8 cellular contexts compared by ENCODE assay signal in genomic region chr21:26845066-26845749, GRCh38. TPM values are rescaled to one million over a fixed set of nuclear protein-coding genes. Genes with fewer than 3 reads are reported as not detected.
A peak's percentile ranks its signal among the peaks of the same experiment; 100 is the strongest.
DNase-seq lines count a peak whose midpoint lies in the region; ATAC-seq and TF ChIP-seq lines count a peak whose summit lies in the region.

Gene ADAMTS1 (minus strand): TSS chr21:26845409. CDS start chr21:26844954, 455 bp downstream.

- peaks cover 0 to 32% (median 20%) of the 10 kb centered on the region in 4 donors for H3K4me1 Mint-ChIP-seq in CD4-positive, CD25-positive, alpha-beta regulatory T cell
- peaks cover 27% of the 10 kb centered on the region for H3K4me1 Mint-ChIP-seq in activated CD4-positive, alpha-beta memory T cell treated with anti-CD3 and anti-CD28 coated beads for 36 hours (ENCODE audit: low read depth)

- H2BK5ac ChIP-seq in IMR-90 (ENCODE audit: low read depth, low read length, poor library complexity, severe bottlenecking), result peak within 1 kb of the TSS; percentile 87

- peak within 1 kb of the TSS; percentile 88 for H3K56ac ChIP-seq in IMR-90 (ENCODE audit: extremely low read depth, insufficient read depth, low read length)

- H3K36me3 Mint-ChIP-seq in CD4-positive, CD25-positive, alpha-beta regulatory T cell, result no peaks in the 10 kb centered on the region
- H3K36me3 Mint-ChIP-seq in activated CD4-positive, alpha-beta memory T cell treated with anti-CD3 and anti-CD28 coated beads for 36 hours, result no peaks in the 10 kb centered on the region

- WGBS in IMR-90 (ENCODE audit: extremely low coverage in 2 of 2, insufficient read length in 1 of 2), 2 experiments, result 0% methylated on average over 18 of the region's 54 CpGs; no CpG with 5 or more reads in 1 of the 2 experiments

- no peaks in the 10 kb centered on the region for H3K9me3 ChIP-seq in CD4-positive, CD25-positive, alpha-beta regulatory T cell (ENCODE audit: control insufficient read depth in 2 of 2, low read length in 2 of 2)
- H3K9me3 ChIP-seq in IMR-90 (ENCODE audit: control insufficient read depth, insufficient read depth, low read length) (no peaks in the 10 kb centered on the region), mononuclear cell (ENCODE audit: low read depth, low read length) (no peaks in the 10 kb centered on the region), tibial artery (no peaks in the 10 kb centered on the region)

- in situ Hi-C loops in IMR-90 (cut with MboI; ENCODE audit: low sequenced_read_pairs), result loop anchor here (5.0 to 10.0 kb wide), 3 partner anchors 1207 to 1950 kb away; no protein-coding TSS in a partner anchor

- H3K27ac ChIP-seq in CD4-positive, CD25-positive, alpha-beta regulatory T cell (ENCODE audit: insufficient read depth, low read length, poor library complexity, severe bottlenecking), result no peak within 1 kb of the TSS
- peak within 1 kb of the TSS; percentile 94 for H3K27ac ChIP-seq in IMR-90 (ENCODE audit: insufficient read depth, low read length)
- H3K27ac ChIP-seq in tibial artery, result peak within 1 kb of the TSS; percentile 89 to 95

- H3K9me1 ChIP-seq in IMR-90 (ENCODE audit: insufficient read depth, low read length), result peaks cover 8% of the 10 kb centered on the region; the same call in 1 of the 2 replicates

- H4K20me1 ChIP-seq in IMR-90 (ENCODE audit: insufficient read depth, low read length), result peaks cover 47% of the 10 kb centered on the region

- dilution Hi-C loops in IMR-90 (cut with HindIII; ENCODE audit: low sequenced_read_pairs, unreplicated experiment), result no loop called here

- peak within 1 kb of the TSS; percentile 95 for H3K4ac ChIP-seq in IMR-90 (ENCODE audit: low read depth, low read length)

- POLR2A ChIA-PET in IMR-90 (lab: Charles Lee; ENCODE audit: unreplicated experiment), result interaction anchor here (0.6 to 1.1 kb wide), 2 partner anchors 1383 to 1897 kb away, joined by 3 read pairs; no protein-coding TSS in a partner anchor
- POLR2A ChIA-PET in activated CD4-positive, alpha-beta memory T cell treated with anti-CD3 and anti-CD28 coated beads for 36 hours (lab: Charles Lee), result no interaction called here

- TF ChIP-seq POLR2A in IMR-90 (IDR thresholded peaks at IDR 0.05; ENCODE audit: low read depth, low read length), result peak; percentile 99

- H2AK5ac ChIP-seq in IMR-90 (ENCODE audit: low read depth, low read length), result peak within 1 kb of the TSS; percentile 51

- TF ChIP-seq CTCF in IMR-90 (conservative IDR thresholded peaks at IDR 0.05; ENCODE audit: low read depth, low read length) (peak; percentile 37), tibial artery (IDR thresholded peaks at IDR 0.05) (no peak)

- peak within 1 kb of the TSS; percentile 98 for H2AK9ac ChIP-seq in IMR-90 (replicated peaks; ENCODE audit: low read depth, low read length, poor library complexity)

- H2BK15ac ChIP-seq in IMR-90 (ENCODE audit: low read depth, low read length), result peak within 1 kb of the TSS; percentile 57; the same call in 2 of the 3 replicates

- no peak within 1 kb of the TSS for H3K4me3 ChIP-seq in CD4-positive, CD25-positive, alpha-beta regulatory T cell (ENCODE audit: low read depth, low read length)
- H3K4me3 ChIP-seq in IMR-90 (ENCODE audit: insufficient read depth, low read depth, low read length), result peak within 1 kb of the TSS; percentile 97
- H3K4me3 ChIP-seq in mononuclear cell (ENCODE audit: low read length), result peak within 1 kb of the TSS; percentile 30
- peak within 1 kb of the TSS; percentile 79 to 82 for H3K4me3 ChIP-seq in tibial artery

- no TSS peak for BruUV-seq in IMR-90 (replicated peaks; lab: Mats Ljungman, UMichigan)

- peak within 1 kb of the TSS; percentile 93 to 94 for H4K8ac ChIP-seq in IMR-90 (ENCODE audit: low read depth in 2 of 2, low read length in 2 of 2)

- H2AFZ ChIP-seq in IMR-90 (replicated peaks; ENCODE audit: low read length, poor library complexity), result peak within 1 kb of the TSS; percentile 89

- no peaks in the 10 kb centered on the region for H3K36me3 ChIP-seq in CD4-positive, CD25-positive, alpha-beta regulatory T cell (ENCODE audit: control insufficient read depth, insufficient read depth, low read length)
- H3K36me3 ChIP-seq in IMR-90 (ENCODE audit: control insufficient read depth, insufficient read depth, low read length) (peaks cover 29% of the 10 kb centered on the region), tibial artery (peaks cover 22 to 24% (median 24%) of the 10 kb centered on the region in 3 donors)

- CTCF ChIA-PET in IMR-90 (lab: Yijun Ruan, JAX), result interaction anchor here (0.7 kb wide), 1 partner anchor 1972 kb away, joined by 3 read pairs; no protein-coding TSS in a partner anchor
- CTCF ChIA-PET in activated CD4-positive, alpha-beta memory T cell treated with anti-CD3 and anti-CD28 coated beads for 36 hours (lab: Charles Lee), result interaction anchor here (0.6 to 2.1 kb wide), 4 partner anchors 8 to 1900 kb away, joined by 3 to 10 read pairs (median 4); no protein-coding TSS in a partner anchor

- TF ChIP-seq RAD21 in IMR-90 (IDR thresholded peaks at IDR 0.05; ENCODE audit: low read length), result peak; percentile 31

- peaks cover 31% of the 10 kb centered on the region for H3K27me3 ChIP-seq in CD4-positive, CD25-positive, alpha-beta regulatory T cell (ENCODE audit: control insufficient read depth, insufficient read depth, low read length)
- H3K27me3 ChIP-seq in IMR-90 (ENCODE audit: control insufficient read depth, insufficient read depth, low read length) (no peaks in the 10 kb centered on the region), mononuclear cell (ENCODE audit: insufficient read depth, low read length) (peaks cover 68% of the 10 kb centered on the region), tibial artery (no peaks in the 10 kb centered on the region)

- no peak for DNase-seq in CD4-positive, CD25-positive, alpha-beta regulatory T cell
- DNase-seq in IMR-90, result peak; percentile 92
- peak; percentile 28 for DNase-seq in activated CD4-positive, alpha-beta memory T cell treated with anti-CD3 and anti-CD28 coated beads for 36 hours
- peak; percentile 96 for DNase-seq in fibroblast of gingiva (ENCODE audit: low read depth)
- peak; percentile 93 to 97 for DNase-seq in tibial artery
- no peak for DNase-seq in T-helper 9 cell
- no peak for DNase-seq in 8988T

- peak within 1 kb of the TSS in 3 of 4 donors; percentile 29 to 75 (median 68) for H3K4me3 Mint-ChIP-seq in CD4-positive, CD25-positive, alpha-beta regulatory T cell
- H3K4me3 Mint-ChIP-seq in activated CD4-positive, alpha-beta memory T cell treated with anti-CD3 and anti-CD28 coated beads for 36 hours, result peak within 1 kb of the TSS; percentile 58

- peak within 1 kb of the TSS; percentile 92 for H4K91ac ChIP-seq in IMR-90 (ENCODE audit: insufficient read depth, low read depth, low read length)

- peaks cover 0 to 3% (median 0%) of the 10 kb centered on the region in 7 donors for H3K9me3 Mint-ChIP-seq in CD4-positive, CD25-positive, alpha-beta regulatory T cell
- H3K9me3 Mint-ChIP-seq in activated CD4-positive, alpha-beta memory T cell treated with anti-CD3 and anti-CD28 coated beads for 36 hours, result no peaks in the 10 kb centered on the region

- H3K9ac ChIP-seq in IMR-90 (ENCODE audit: low read depth, low read length), result peak within 1 kb of the TSS; percentile 98

- H4K5ac ChIP-seq in IMR-90 (ENCODE audit: low read depth, low read length), result peak within 1 kb of the TSS; percentile 62

- peak within 1 kb of the TSS; percentile 89 for H2BK120ac ChIP-seq in IMR-90 (ENCODE audit: low read depth, low read length)

- H3K79me1 ChIP-seq in IMR-90 (ENCODE audit: low read depth in 1 of 2, low read length in 2 of 2), result peaks cover 3 to 40% of the 10 kb centered on the region in 2 experiments

- H3K4me2 ChIP-seq in IMR-90 (ENCODE audit: low read depth, low read length), result peak within 1 kb of the TSS; percentile 96

- no peak for ATAC-seq in CD4-positive, CD25-positive, alpha-beta regulatory T cell (ENCODE audit: low read depth in 2 of 2)
- peak; percentile 50 for ATAC-seq in IMR-90 (ENCODE audit: low read depth)

- intact Hi-C loops in IMR-90 (cut with micrococcal nuclease) (loop anchor here (5.0 to 10.0 kb wide), 9 partner anchors 952 to 1930 kb away; no protein-coding TSS in a partner anchor), tibial artery (cut with DNase I; ENCODE audit: low total_unique reads) (loop anchor here (5.0 kb wide), 2 partner anchors 73 to 1902 kb away; no protein-coding TSS in a partner anchor)
- intact Hi-C loops in activated CD4-positive, alpha-beta memory T cell treated with anti-CD3 and anti-CD28 coated beads for 36 hours (cut with micrococcal nuclease), result loop anchor here (5.0 to 10.0 kb wide), 3 partner anchors 717 to 1670 kb away; no protein-coding TSS in a partner anchor

- H3K23ac ChIP-seq in IMR-90 (ENCODE audit: low read depth, low read length), result peak within 1 kb of the TSS; percentile 90

- H3K14ac ChIP-seq in IMR-90 (replicated peaks; ENCODE audit: low read depth, low read length), result peak within 1 kb of the TSS; percentile 92

- peaks cover 66% of the 10 kb centered on the region for H3K27me3 Mint-ChIP-seq in CD4-positive, CD25-positive, alpha-beta regulatory T cell
- H3K27me3 Mint-ChIP-seq in activated CD4-positive, alpha-beta memory T cell treated with anti-CD3 and anti-CD28 coated beads for 36 hours, result peaks cover 60% of the 10 kb centered on the region

- H2BK20ac ChIP-seq in IMR-90 (ENCODE audit: low read depth, low read length), result peak within 1 kb of the TSS; percentile 22

- H3K27ac Mint-ChIP-seq in CD4-positive, CD25-positive, alpha-beta regulatory T cell, result no peak within 1 kb of the TSS
- no peak within 1 kb of the TSS for H3K27ac Mint-ChIP-seq in activated CD4-positive, alpha-beta memory T cell treated with anti-CD3 and anti-CD28 coated beads for 36 hours

- peaks cover 8% of the 10 kb centered on the region for H3K4me1 ChIP-seq in CD4-positive, CD25-positive, alpha-beta regulatory T cell (ENCODE audit: control insufficient read depth, insufficient read depth, low read length, poor library complexity, severe bottlenecking)
- H3K4me1 ChIP-seq in IMR-90 (ENCODE audit: control insufficient read depth, insufficient read depth, low read length), result peaks cover 4% of the 10 kb centered on the region
- peaks cover 37% of the 10 kb centered on the region for H3K4me1 ChIP-seq in mononuclear cell (ENCODE audit: insufficient read depth, low read length)
- H3K4me1 ChIP-seq in tibial artery, result peaks cover 0 to 34% (median 7%) of the 10 kb centered on the region in 4 donors

- peak within 1 kb of the TSS; percentile 94 for H3K18ac ChIP-seq in IMR-90 (ENCODE audit: low read depth, low read length)

TF ChIP-seq in IMR-90, 13 proteins besides CTCF, POLR2A, EP300 and RAD21 (continues in another document):
- peak; percentile 17; the same call in 1 of the 2 replicates for TF ChIP-seq BHLHE40 (IDR thresholded peaks at IDR 0.05; ENCODE audit: low read depth, low read length)

RNA-seq across cellular contexts. Expression of gene ADAMTS1, which starts in this region (rescaled TPM):
- total RNA-seq in CD4-positive, CD25-positive, alpha-beta regulatory T cell, result 0.32 TPM
- polyA plus RNA-seq in CD4-positive, CD25-positive, alpha-beta regulatory T cell, result under 1 TPM in 1 of 4 donors, not detected in 3; 0.03 TPM
- total RNA-seq in IMR-90 (2012; rRNA removed) (106 and 116 TPM in 2 replicates), mononuclear cell (2.2 TPM)
- polyA plus RNA-seq in IMR-90 (2012; rRNA removed), result 317 and 336 TPM in 2 replicates
- polyA plus RNA-seq in IMR-90 (2012; cell fraction: cytosol; rRNA removed), result 78.5 and 82.1 TPM in 2 replicates
- 226 and 359 TPM in 2 replicates for polyA plus RNA-seq in IMR-90 (2012; cell fraction: nucleus; rRNA removed; ENCODE audit: low replicate concordance)
- total RNA-seq in activated CD4-positive, alpha-beta memory T cell treated with anti-CD3 and anti-CD28 coated beads for 36 hours, result not detected

Comparison
In these comparisons a context has a peak if more than half of its experiments do, and no peak if none do; other contexts are left out.
1. RNA of gene ADAMTS1 (total RNA-seq): 106 to 116 TPM in IMR-90; 2.2 TPM in mononuclear cell (single experiment), 0.32 TPM in CD4-positive, CD25-positive, alpha-beta regulatory T cell (single experiment) and not detected in activated CD4-positive, alpha-beta memory T cell treated with anti-CD3 and anti-CD28 coated beads for 36 hours; every median in the first group is over 10 times any median in the second.
2. RNA of gene ADAMTS1 (polyA plus RNA-seq): 78.5 to 359 TPM in IMR-90; 0.03 TPM in CD4-positive, CD25-positive, alpha-beta regulatory T cell; every median in the first group is over 10 times any median in the second.
3. Peak in DNase-seq in activated CD4-positive, alpha-beta memory T cell treated with anti-CD3 and anti-CD28 coated beads for 36 hours; RNA of the gene not detected or under 1 TPM.
4. DNase-seq: peak in IMR-90 (single experiment), fibroblast of gingiva (single experiment) and tibial artery (2 of 2); none in CD4-positive, CD25-positive, alpha-beta regulatory T cell (0 of 3), T-helper 9 cell (single experiment) and 8988T (single experiment).